ENCODE assay signal across 15 cellular contexts in genomic region chr4:156950090-156950489, GRCh38. TPM values are rescaled to one million over a fixed set of nuclear protein-coding genes. Genes with fewer than 3 reads are reported as not detected.
DNase-seq lines count a peak whose midpoint lies in the region; ATAC-seq and TF ChIP-seq lines count a peak whose summit lies in the region.
"Had no signal": no experiment of that assay in that cellular context is flagged by ENCODE, and none has a peak within 500 bp of the region (broad histone marks: within the 10 kb centered on the region; RNA-seq: fewer than 3 reads in every experiment).

No MANE protein-coding gene starts in this region.

- TF ChIP-seq POLR2A in sigmoid colon (IDR thresholded peaks at IDR 0.05), result no peak

- peak; percentile 39 for DNase-seq in ELR (ENCODE audit: low read depth)
- no peak for DNase-seq in ascending aorta (ENCODE audit: low spot score in 2 of 2)
- DNase-seq in fibroblast of pulmonary artery (ENCODE audit: low read depth), result no peak
- no peak for DNase-seq in sigmoid colon
- no peak for DNase-seq in T-helper 2 cell
- DNase-seq in AG08396 (ENCODE audit: low spot score), result no peak
- DNase-seq: activated CD8-positive, alpha-beta T cell treated with anti-CD3 and anti-CD28 coated beads, Interleukin-2, amount 10 ng/mL, durations not matched to agents 7 days and 5 days; activated T-cell treated with anti-CD3 and anti-CD28 coated beads, Interleukin-2, amount 50 U/mL, for 48 hours; islet precursor cell; mesendoderm; NCI-H1930; retina; SHP77 treated with DMSO at 0.1 percent for 48 hours had no signal

- ATAC-seq in GM21515 (IDR thresholded peaks at IDR 0.05; ENCODE audit: unreplicated experiment) (no peak), HG02571 (IDR thresholded peaks at IDR 0.05; ENCODE audit: unreplicated experiment) (no peak)
- ATAC-seq: activated CD8-positive, alpha-beta T cell treated with anti-CD3 and anti-CD28 coated beads, Interleukin-2, amount 10 ng/mL, durations not matched to agents 7 days and 5 days had no signal

- WGBS in sigmoid colon, 2 donors, result 90 to 91% methylated on average over 5 of the region's 5 CpGs

- H3K27ac ChIP-seq in ascending aorta (peak overlapping the region; percentile 70 to 83), sigmoid colon (peak overlapping the region; percentile 57 to 83 (median 74))

- H3K27me3 ChIP-seq in ascending aorta (no peaks in the 10 kb centered on the region), sigmoid colon (no peaks in the 10 kb centered on the region)

- H3K4me3 ChIP-seq in ascending aorta (peak overlapping the region in 1 of 2 donors; percentile 47), fibroblast of pulmonary artery (replicated peaks; ENCODE audit: low read depth, low read length) (peak overlapping the region; percentile 13), sigmoid colon (no peak overlapping the region)

- TF ChIP-seq CTCF in ascending aorta (IDR thresholded peaks at IDR 0.05), result no peak
- no peak for TF ChIP-seq CTCF in fibroblast of pulmonary artery (IDR thresholded peaks at IDR 0.05; ENCODE audit: low read length, missing control alignments)
- TF ChIP-seq CTCF in sigmoid colon (IDR thresholded peaks at IDR 0.05), result no peak

- TF ChIP-seq EP300 in sigmoid colon (IDR thresholded peaks at IDR 0.05), result no peak

- H3K9me3 ChIP-seq in ascending aorta (no peaks in the 10 kb centered on the region), sigmoid colon (no peaks in the 10 kb centered on the region)

- intact Hi-C loops in ascending aorta (cut with DNase I) (loop anchor here (10.0 kb wide), 1 partner anchor 1275 kb away; no protein-coding TSS in a partner anchor), sigmoid colon (cut with DNase I) (no loop called here)

- H3K4me1 ChIP-seq in ascending aorta (peaks cover 0 to 46% of the 10 kb centered on the region in 2 donors), sigmoid colon (peaks cover 0 to 92% (median 74%) of the 10 kb centered on the region in 4 donors)

- H3K36me3 ChIP-seq in ascending aorta, result no peaks in the 10 kb centered on the region
- no peaks in the 10 kb centered on the region for H3K36me3 ChIP-seq in sigmoid colon

RNA-seq across cellular contexts. Expression of gene PDGFC, which starts 21.5 kb away (rescaled TPM):
- total RNA-seq in ascending aorta (21.0 TPM), sigmoid colon (10 to 100 TPM; 21.9 to 44.4 (median 32.0) TPM)
- polyA plus RNA-seq in sigmoid colon, result 1 to 10 TPM; 3.0 to 3.3 (median 3.2) TPM
- total RNA-seq: activated CD8-positive, alpha-beta T cell treated with anti-CD3 and anti-CD28 coated beads, Interleukin-2, amount 10 ng/mL, durations not matched to agents 7 days and 5 days had no signal
